ENCODE assay signal across 16 cellular contexts in genomic region chr1:43066578-43066977, GRCh38.
DNase-seq lines count a peak whose midpoint lies in the region; ATAC-seq and TF ChIP-seq lines count a peak whose summit lies in the region.
"Had no signal": no experiment of that assay in that cellular context is flagged by ENCODE, and none has a peak within 500 bp of the region (broad histone marks: within the 10 kb centered on the region; RNA-seq: fewer than 3 reads in every experiment).

No MANE protein-coding gene starts in this region.

- H3K4me3 Mint-ChIP-seq in activated naive CD8-positive, alpha-beta T cell: peak overlapping the region; percentile 1
- H3K4me3 Mint-ChIP-seq in activated naive CD8-positive, alpha-beta T cell treated with anti-CD3 and anti-CD28 coated beads, Interleukin-2, amount 50 U/mL, for 24 hours: no peak overlapping the region
- H3K4me3 Mint-ChIP-seq in glutamatergic neuron (ENCODE audit: unreplicated experiment) (peak overlapping the region; percentile 20), Calu3 (ENCODE audit: low read depth, unreplicated experiment) (no peak overlapping the region)
- peak overlapping the region in 8 of 10 donors; percentile 9 to 76 (median 24) for H3K4me3 Mint-ChIP-seq in naive thymus-derived CD8-positive, alpha-beta T cell
- peak overlapping the region; percentile 24 for H3K4me3 Mint-ChIP-seq in stimulated activated memory B cell treated with anti-CD40 and anti-IgM and Interleukin-4, amounts not matched to agents 10 μg/mL and 1 μg/mL and 100 μg/mL, for 72 hours

- no peak for TF ChIP-seq CTCF in glutamatergic neuron (IDR thresholded peaks at IDR 0.05; ENCODE audit: partially characterized antibody, unreplicated experiment)
- TF ChIP-seq CTCF in Calu3 (IDR thresholded peaks at IDR 0.05; ENCODE audit: unreplicated experiment): no peak

- CTCF ChIA-PET in Calu3 (lab: Charles Lee): interaction anchor here (0.6 kb wide), 2 partner anchors 19 to 344 kb away, joined by 3 to 4 read pairs; no protein-coding TSS in a partner anchor

- no peaks in the 10 kb centered on the region for H3K36me3 Mint-ChIP-seq in activated naive CD8-positive, alpha-beta T cell
- H3K36me3 Mint-ChIP-seq in activated naive CD8-positive, alpha-beta T cell treated with anti-CD3 and anti-CD28 coated beads, Interleukin-2, amount 50 U/mL, for 24 hours (ENCODE audit: low read depth): no peaks in the 10 kb centered on the region
- H3K36me3 Mint-ChIP-seq in glutamatergic neuron (ENCODE audit: unreplicated experiment): no peaks in the 10 kb centered on the region
- no peaks in the 10 kb centered on the region for H3K36me3 Mint-ChIP-seq in naive thymus-derived CD8-positive, alpha-beta T cell
- H3K36me3 Mint-ChIP-seq in stimulated activated memory B cell treated with anti-CD40 and anti-IgM and Interleukin-4, amounts not matched to agents 10 μg/mL and 1 μg/mL and 100 μg/mL, for 72 hours: no peaks in the 10 kb centered on the region
- no peaks in the 10 kb centered on the region for H3K36me3 Mint-ChIP-seq in Calu3 (ENCODE audit: insufficient read depth, unreplicated experiment)

- no peak overlapping the region for H3K27ac Mint-ChIP-seq in activated naive CD8-positive, alpha-beta T cell
- no peak overlapping the region for H3K27ac Mint-ChIP-seq in activated naive CD8-positive, alpha-beta T cell treated with anti-CD3 and anti-CD28 coated beads, Interleukin-2, amount 50 U/mL, for 24 hours
- H3K27ac Mint-ChIP-seq in glutamatergic neuron (ENCODE audit: unreplicated experiment) (no peak overlapping the region), Calu3 (ENCODE audit: unreplicated experiment) (no peak overlapping the region)
- peak overlapping the region in 4 of 10 donors; percentile 61 to 83 (median 73) for H3K27ac Mint-ChIP-seq in naive thymus-derived CD8-positive, alpha-beta T cell
- H3K27ac Mint-ChIP-seq in stimulated activated memory B cell treated with anti-CD40 and anti-IgM and Interleukin-4, amounts not matched to agents 10 μg/mL and 1 μg/mL and 100 μg/mL, for 72 hours: no peak overlapping the region

- intact Hi-C loops in Calu3 (cut with micrococcal nuclease; ENCODE audit: unreplicated experiment): no loop called here

- no peaks in the 10 kb centered on the region for H3K9me3 Mint-ChIP-seq in activated naive CD8-positive, alpha-beta T cell (ENCODE audit: low read depth)
- no peaks in the 10 kb centered on the region for H3K9me3 Mint-ChIP-seq in activated naive CD8-positive, alpha-beta T cell treated with anti-CD3 and anti-CD28 coated beads, Interleukin-2, amount 50 U/mL, for 24 hours
- H3K9me3 Mint-ChIP-seq in glutamatergic neuron (ENCODE audit: unreplicated experiment): peaks cover 3% of the 10 kb centered on the region
- no peaks in the 10 kb centered on the region for H3K9me3 Mint-ChIP-seq in naive thymus-derived CD8-positive, alpha-beta T cell
- H3K9me3 Mint-ChIP-seq in stimulated activated memory B cell treated with anti-CD40 and anti-IgM and Interleukin-4, amounts not matched to agents 10 μg/mL and 1 μg/mL and 100 μg/mL, for 72 hours: no peaks in the 10 kb centered on the region
- H3K9me3 Mint-ChIP-seq in Calu3 (ENCODE audit: low read depth, unreplicated experiment): no peaks in the 10 kb centered on the region

- POLR2A ChIA-PET in naive thymus-derived CD8-positive, alpha-beta T cell (lab: Charles Lee): no interaction called here

- no peak for ATAC-seq in activated naive CD8-positive, alpha-beta T cell treated with anti-CD3 and anti-CD28 coated beads, Interleukin-2, amount 50 U/mL, for 24 hours
- no peak for ATAC-seq in naive thymus-derived CD8-positive, alpha-beta T cell
- no peak for ATAC-seq in stimulated activated memory B cell treated with anti-CD40 and anti-IgM and Interleukin-4, amounts not matched to agents 10 μg/mL and 1 μg/mL and 100 μg/mL, for 72 hours
- ATAC-seq: Right ventricle myocardium inferior had no signal

- peaks cover 9% of the 10 kb centered on the region for H3K4me1 Mint-ChIP-seq in activated naive CD8-positive, alpha-beta T cell (ENCODE audit: low read depth)
- H3K4me1 Mint-ChIP-seq in activated naive CD8-positive, alpha-beta T cell treated with anti-CD3 and anti-CD28 coated beads, Interleukin-2, amount 50 U/mL, for 24 hours: peaks cover 9% of the 10 kb centered on the region
- H3K4me1 Mint-ChIP-seq in glutamatergic neuron (ENCODE audit: low read depth, unreplicated experiment): no peaks in the 10 kb centered on the region
- peaks cover 15 to 25% (median 20%) of the 10 kb centered on the region in 4 donors for H3K4me1 Mint-ChIP-seq in naive thymus-derived CD8-positive, alpha-beta T cell
- H3K4me1 Mint-ChIP-seq in stimulated activated memory B cell treated with anti-CD40 and anti-IgM and Interleukin-4, amounts not matched to agents 10 μg/mL and 1 μg/mL and 100 μg/mL, for 72 hours: peaks cover 18% of the 10 kb centered on the region
- H3K4me1 Mint-ChIP-seq in Calu3 (ENCODE audit: low read depth, unreplicated experiment): peaks cover 14% of the 10 kb centered on the region

- no TSS peak for BruUV-seq in Calu3 (replicated peaks; lab: Mats Ljungman, UMichigan)

- no peaks in the 10 kb centered on the region for H3K27me3 Mint-ChIP-seq in activated naive CD8-positive, alpha-beta T cell
- H3K27me3 Mint-ChIP-seq in activated naive CD8-positive, alpha-beta T cell treated with anti-CD3 and anti-CD28 coated beads, Interleukin-2, amount 50 U/mL, for 24 hours: no peaks in the 10 kb centered on the region
- peaks cover 9% of the 10 kb centered on the region for H3K27me3 Mint-ChIP-seq in glutamatergic neuron (ENCODE audit: unreplicated experiment)
- H3K27me3 Mint-ChIP-seq in naive thymus-derived CD8-positive, alpha-beta T cell: no peaks in the 10 kb centered on the region
- no peaks in the 10 kb centered on the region for H3K27me3 Mint-ChIP-seq in stimulated activated memory B cell treated with anti-CD40 and anti-IgM and Interleukin-4, amounts not matched to agents 10 μg/mL and 1 μg/mL and 100 μg/mL, for 72 hours
- H3K27me3 Mint-ChIP-seq in Calu3 (ENCODE audit: unreplicated experiment): no peaks in the 10 kb centered on the region

- DNase-seq in activated naive CD8-positive, alpha-beta T cell treated with anti-CD3 and anti-CD28 coated beads, Interleukin-2, amount 50 U/mL, for 24 hours: no peak
- DNase-seq in glutamatergic neuron (no peak), HPDE6-E6E7 (ENCODE audit: extremely low spot score) (no peak), Calu3 (no peak), SHP77 (lab: John Stamatoyannopoulos, UW) (no peak)
- DNase-seq in naive thymus-derived CD8-positive, alpha-beta T cell: no peak
- DNase-seq: 8988T, Caco-2, DMS53, NCI-H1092, NCI-H1694, NCI-H2107, NCI-H226 had no signal

Comparison
In these comparisons a context has a peak if more than half of its experiments do, and no peak if none do; other contexts are left out.
1. H3K4me3 Mint-ChIP-seq: peak in activated naive CD8-positive, alpha-beta T cell (single experiment), glutamatergic neuron (single experiment), naive thymus-derived CD8-positive, alpha-beta T cell (8 of 10) and stimulated activated memory B cell treated with anti-CD40 and anti-IgM and Interleukin-4, amounts not matched to agents 10 μg/mL and 1 μg/mL and 100 μg/mL, for 72 hours (single experiment); none in activated naive CD8-positive, alpha-beta T cell treated with anti-CD3 and anti-CD28 coated beads, Interleukin-2, amount 50 U/mL, for 24 hours (single experiment) and Calu3 (single experiment).